ENCODE assay signal across 8 cellular contexts in the genomic region with DNA sequence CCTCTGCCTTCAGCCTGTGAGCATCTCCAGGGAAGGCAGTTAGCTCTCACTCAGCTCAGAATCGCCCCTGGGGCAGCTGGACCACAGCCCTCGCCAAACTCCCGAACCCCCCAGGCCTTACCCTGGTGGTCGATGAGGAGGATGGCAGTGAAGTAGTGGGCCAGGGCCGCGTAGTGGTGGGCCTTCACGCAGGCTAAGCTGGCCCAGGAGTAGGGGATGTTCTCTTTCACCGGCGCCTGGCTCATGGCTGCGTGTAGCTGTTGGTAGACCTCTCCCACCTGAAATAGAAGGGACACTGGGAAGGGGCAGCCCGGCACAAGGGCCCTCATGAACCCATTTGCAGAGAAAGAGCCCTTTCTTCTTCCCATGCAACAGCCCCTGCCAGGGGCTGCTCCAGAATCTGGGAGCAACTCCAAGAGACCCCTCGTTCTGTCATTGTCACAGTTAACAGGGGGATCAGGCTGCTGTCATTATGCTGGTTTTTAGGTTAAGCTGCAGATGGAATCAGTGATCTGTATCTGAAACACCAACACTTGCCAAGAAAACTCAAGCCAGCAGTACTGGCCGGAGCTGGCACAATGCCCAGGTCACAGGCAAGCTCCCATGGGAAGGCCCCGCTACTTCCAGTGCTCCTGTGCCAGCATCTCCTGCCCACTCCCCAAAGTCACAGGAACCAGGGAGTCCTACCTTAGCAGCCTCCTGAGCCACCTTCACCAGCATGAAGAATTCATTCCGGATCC. TPM values are rescaled to one million over a fixed set of nuclear protein-coding genes. Genes with fewer than 3 reads are reported as not detected.
DNase-seq lines count a peak whose midpoint lies in the region; ATAC-seq and TF ChIP-seq lines count a peak whose summit lies in the region.
"Not testable (repeated sequence)": the region's sequence is repeated elsewhere in the genome, so short reads cannot be mapped to it uniquely, and the experiment has no call there.
"Had no signal": no experiment of that assay in that cellular context is flagged by ENCODE, and none has a peak within 500 bp of the region (broad histone marks: within the 10 kb centered on the region; RNA-seq: fewer than 3 reads in every experiment).

No MANE protein-coding gene starts in this region.

- H4K20me1 ChIP-seq in H9 (ENCODE audit: control insufficient read depth, insufficient read depth, insufficient read length), result not testable (repeated sequence)

- H3K4me1 Mint-ChIP-seq in H9, result peaks cover 8 to 15% of the 10 kb centered on the region in 2 experiments
- peaks cover 25% of the 10 kb centered on the region for H3K4me1 Mint-ChIP-seq in activated CD8-positive, alpha-beta T cell treated with anti-CD3 and anti-CD28 coated beads, Interleukin-2, amount 10 ng/mL, durations not matched to agents 7 days and 5 days (ENCODE audit: low read depth)
- H3K4me1 Mint-ChIP-seq in endodermal cell, result not testable (repeated sequence)

- not testable (repeated sequence) for H4K5ac ChIP-seq in H9 (ENCODE audit: insufficient read length, low read depth, low read length)

- not testable (repeated sequence) for H3K23me2 ChIP-seq in H9 (ENCODE audit: insufficient read length, low read depth, low read length, poor library complexity, severe bottlenecking)

- not testable (repeated sequence) for H3K79me1 ChIP-seq in H9 (ENCODE audit: insufficient read depth, low read depth, low read length, poor library complexity, severe bottlenecking)

- H3T11ph ChIP-seq in H9 (ENCODE audit: low read length), result not testable (repeated sequence)

- POLR2A ChIA-PET in activated CD8-positive, alpha-beta T cell treated with anti-CD3 and anti-CD28 coated beads, Interleukin-2, amount 10 ng/mL, durations not matched to agents 7 days and 5 days (lab: Charles Lee), result not testable (repeated sequence)

- peaks cover 38% of the 10 kb centered on the region for H3K36me3 ChIP-seq in endodermal cell (ENCODE audit: control insufficient read depth, insufficient read depth, low read length)
- not testable (repeated sequence) for H3K36me3 ChIP-seq in parathyroid adenoma (ENCODE audit: control insufficient read depth, insufficient read depth, low read length)

- not testable (repeated sequence) for H2BK20ac ChIP-seq in H9 (ENCODE audit: low read depth, low read length, poor library complexity, severe bottlenecking)

- not testable (repeated sequence) for H3K27me3 ChIP-seq in H9 (ENCODE audit: insufficient read depth, low read length); endodermal cell (ENCODE audit: control insufficient read depth, insufficient read depth, low read length, poor library complexity, severe bottlenecking); parathyroid adenoma (ENCODE audit: control insufficient read depth, insufficient read depth, low read length)

- H2AK5ac ChIP-seq in H9 (ENCODE audit: insufficient read length, low read length), result not testable (repeated sequence)

- H2BK15ac ChIP-seq in H9 (ENCODE audit: low read depth, low read length), result not testable (repeated sequence)

- not testable (repeated sequence) for H3K4me3 ChIP-seq in endodermal cell (ENCODE audit: low read length); parathyroid adenoma (ENCODE audit: low read depth, low read length)

- H3K4me2 ChIP-seq in H9 (ENCODE audit: insufficient read depth, insufficient read length, low read length); parathyroid adenoma (ENCODE audit: low read length): not testable (repeated sequence)

- not testable (repeated sequence) for H2BK12ac ChIP-seq in H9 (ENCODE audit: insufficient read length, low read depth, low read length)

- not testable (repeated sequence) for H3K14ac ChIP-seq in H9 (ENCODE audit: insufficient read depth, low read length)

- peak overlapping the region; percentile 40 for H3K27ac ChIP-seq in C4-2B
- H3K27ac ChIP-seq in H9 (ENCODE audit: insufficient read length, low read depth, low read length); endodermal cell (ENCODE audit: low read depth, low read length): not testable (repeated sequence)
- H3K27ac ChIP-seq in parathyroid adenoma, result peak overlapping the region; percentile 78

- H3K23ac ChIP-seq in H9 (ENCODE audit: insufficient read length, low read depth, low read length), result not testable (repeated sequence)

- not testable (repeated sequence) for DNase-seq in H9; activated CD8-positive, alpha-beta T cell treated with anti-CD3 and anti-CD28 coated beads, Interleukin-2, amount 10 ng/mL, durations not matched to agents 7 days and 5 days; endodermal cell
- peak; percentile 10 for DNase-seq in NCI-H2196 treated with DMSO at 0.1 percent for 48 hours (lab: John Stamatoyannopoulos, UW; ENCODE audit: unreplicated experiment)
- DNase-seq in medulla oblongata (ENCODE audit: extremely low spot score), result peak; percentile 6

- no CpG with 5 or more reads among the region's 15 CpGs for whole genome bisulfite sequencing in H9 (ENCODE audit: extremely low coverage, insufficient read length, low lambda C conversion rate)
- WGBS in endodermal cell (ENCODE audit: insufficient coverage in 1 of 2, insufficient read length in 1 of 2), 2 experiments, result 93 to 98% methylated on average over 9 to 15 of the region's 15 CpGs

- H2BK5ac ChIP-seq in H9 (ENCODE audit: insufficient read length, low read length), result not testable (repeated sequence)

- H3K4ac ChIP-seq in H9 (ENCODE audit: low read depth, low read length), result not testable (repeated sequence)

- H3K18ac ChIP-seq in H9 (ENCODE audit: insufficient read length, low read depth, low read length), result not testable (repeated sequence)

- H3K9me3 ChIP-seq in H9 (ENCODE audit: control insufficient read depth, low read depth, low read length); endodermal cell (ENCODE audit: control insufficient read depth, low read length); parathyroid adenoma (ENCODE audit: control insufficient read depth, low read length): not testable (repeated sequence)

- not testable (repeated sequence) for H3K9me3 Mint-ChIP-seq in H9; activated CD8-positive, alpha-beta T cell treated with anti-CD3 and anti-CD28 coated beads, Interleukin-2, amount 10 ng/mL, durations not matched to agents 7 days and 5 days (ENCODE audit: insufficient read depth); endodermal cell

- not testable (repeated sequence) for ATAC-seq in activated CD8-positive, alpha-beta T cell treated with anti-CD3 and anti-CD28 coated beads, Interleukin-2, amount 10 ng/mL, durations not matched to agents 7 days and 5 days

- H3K79me2 ChIP-seq in H9 (ENCODE audit: insufficient read depth, low read length); parathyroid adenoma: not testable (repeated sequence)

- H2AFZ ChIP-seq in H9 (ENCODE audit: low read length), result not testable (repeated sequence)
- H2AFZ ChIP-seq in parathyroid adenoma, result peak overlapping the region; percentile 45

- H4K91ac ChIP-seq in H9 (ENCODE audit: insufficient read length, low read depth, low read length), result not testable (repeated sequence)

- not testable (repeated sequence) for H3K4me3 Mint-ChIP-seq in H9; activated CD8-positive, alpha-beta T cell treated with anti-CD3 and anti-CD28 coated beads, Interleukin-2, amount 10 ng/mL, durations not matched to agents 7 days and 5 days; endodermal cell

- CTCF ChIA-PET in activated CD8-positive, alpha-beta T cell treated with anti-CD3 and anti-CD28 coated beads, Interleukin-2, amount 10 ng/mL, durations not matched to agents 7 days and 5 days (lab: Charles Lee), result not testable (repeated sequence)

- H2BK120ac ChIP-seq in H9 (ENCODE audit: low read depth, low read length, poor library complexity, severe bottlenecking), result not testable (repeated sequence)

- not testable (repeated sequence) for H3K9ac ChIP-seq in H9 (ENCODE audit: extremely low read depth, insufficient read length, low read length); endodermal cell (ENCODE audit: extremely low read depth, low read length, poor library complexity, severe bottlenecking)
- H3K9ac ChIP-seq in parathyroid adenoma, result peak overlapping the region; percentile 3

- TF ChIP-seq CTCF in C4-2B (conservative IDR thresholded peaks at IDR 0.05); parathyroid adenoma (IDR thresholded peaks at IDR 0.05): not testable (repeated sequence)
- TF ChIP-seq CTCF in H9 (conservative IDR thresholded peaks at IDR 0.05) (0 out of 3 replicates have a peak, but pooled peaks have one; percentile 8), endodermal cell (conservative IDR thresholded peaks at IDR 0.05) (peak; percentile 30)

- H3K56ac ChIP-seq in H9 (ENCODE audit: insufficient read length, low read depth, low read length), result not testable (repeated sequence)

- H3K27me3 Mint-ChIP-seq in H9 (ENCODE audit: low read depth); activated CD8-positive, alpha-beta T cell treated with anti-CD3 and anti-CD28 coated beads, Interleukin-2, amount 10 ng/mL, durations not matched to agents 7 days and 5 days (ENCODE audit: low read depth); endodermal cell (ENCODE audit: insufficient read depth): not testable (repeated sequence)

- peaks cover 24 to 63% (median 60%) of the 10 kb centered on the region in 3 experiments for H3K36me3 Mint-ChIP-seq in H9 (ENCODE audit: insufficient read depth in 1 of 3, low read depth in 3 of 3)
- H3K36me3 Mint-ChIP-seq in activated CD8-positive, alpha-beta T cell treated with anti-CD3 and anti-CD28 coated beads, Interleukin-2, amount 10 ng/mL, durations not matched to agents 7 days and 5 days (ENCODE audit: low read depth), result not testable (repeated sequence)
- peaks cover 63% of the 10 kb centered on the region for H3K36me3 Mint-ChIP-seq in endodermal cell (ENCODE audit: low read depth)

- peak overlapping the region in 1 of 3 experiments; percentile 73; a peak in 2 of 7 replicates for H3K27ac Mint-ChIP-seq in H9
- peak overlapping the region; percentile 34 for H3K27ac Mint-ChIP-seq in activated CD8-positive, alpha-beta T cell treated with anti-CD3 and anti-CD28 coated beads, Interleukin-2, amount 10 ng/mL, durations not matched to agents 7 days and 5 days
- not testable (repeated sequence) for H3K27ac Mint-ChIP-seq in endodermal cell

- H4K8ac ChIP-seq in H9 (replicated peaks; ENCODE audit: insufficient read length, low read depth, low read length), result not testable (repeated sequence)

- not testable (repeated sequence) for H3K4me1 ChIP-seq in H9 (ENCODE audit: insufficient read depth, low read length); endodermal cell (ENCODE audit: control insufficient read depth, insufficient read depth, low read length)
- peaks cover 21% of the 10 kb centered on the region for H3K4me1 ChIP-seq in parathyroid adenoma

RNA-seq across cellular contexts. Expression of gene FAAP24, which starts 30.3 kb away (rescaled TPM):
- 6.0 and 7.2 TPM in 2 replicates for total RNA-seq in H9 (2021)
- 1 to 10 TPM; 8.8 to 8.9 TPM for total RNA-seq in activated CD8-positive, alpha-beta T cell treated with anti-CD3 and anti-CD28 coated beads, Interleukin-2, amount 10 ng/mL, durations not matched to agents 7 days and 5 days
- total RNA-seq in endodermal cell, result 1 to 10 TPM; 4.6 to 5.4 TPM
- polyA plus RNA-seq in endodermal cell (2013, experiment 1 of 2), result 3.8 TPM
- 5.6 TPM for polyA plus RNA-seq in endodermal cell (2013, experiment 2 of 2)
- total RNA-seq: left ventricle myocardium superior had no signal

RNA-seq across cellular contexts. Expression of gene CEP89, which starts 30.5 kb away (rescaled TPM):
- total RNA-seq in H9 (2021) (21.4 and 22.1 TPM in 2 replicates), endodermal cell (10 to 100 TPM; 35.6 to 40.4 TPM)
- 10 to 100 TPM; 20.0 to 23.2 TPM for total RNA-seq in activated CD8-positive, alpha-beta T cell treated with anti-CD3 and anti-CD28 coated beads, Interleukin-2, amount 10 ng/mL, durations not matched to agents 7 days and 5 days
- 25.6 TPM for polyA plus RNA-seq in endodermal cell (2013, experiment 1 of 2)
- 26.5 TPM for polyA plus RNA-seq in endodermal cell (2013, experiment 2 of 2)
